16 cellular contexts compared by ENCODE assay signal in the genomic region with DNA sequence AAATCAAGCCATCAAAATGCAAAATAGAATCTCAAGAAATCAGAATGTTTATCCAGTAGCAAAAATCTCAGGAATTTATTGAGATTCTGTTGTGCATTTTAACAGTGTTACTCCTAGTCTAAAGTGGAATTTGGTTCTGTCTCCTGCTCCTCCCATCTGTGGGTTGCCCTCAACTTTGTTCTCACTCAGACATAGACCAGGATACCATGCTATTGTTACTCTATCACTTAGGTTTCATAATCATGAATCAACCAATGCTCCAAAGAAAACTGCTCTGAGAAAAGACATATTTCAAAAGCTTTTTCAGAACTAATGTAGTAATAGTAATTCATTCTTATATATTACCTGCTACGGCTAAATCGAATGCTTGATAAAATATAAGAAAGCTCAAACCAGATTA.
DNase-seq lines count a peak whose midpoint lies in the region; ATAC-seq lines count a peak whose summit lies in the region.
"Had no signal": no experiment of that assay in that cellular context is flagged by ENCODE, and none has a peak within 500 bp of the region (broad histone marks: within the 10 kb centered on the region; RNA-seq: fewer than 3 reads in every experiment).

No MANE protein-coding gene starts in this region.

- no peak overlapping the region for H3K4me3 ChIP-seq in mesenchymal stem cell (ENCODE audit: insufficient read depth in 1 of 2, low read depth in 1 of 2, low read length in 2 of 2)
- H3K4me3 ChIP-seq: BLaER1 treated with 17β-estradiol and CSF1 and Interleukin-3, amounts not matched to agents 10 nM and 100 nM had no signal

- no peak overlapping the region for H3K14ac ChIP-seq in mesenchymal stem cell (ENCODE audit: low read length in 2 of 2)

- no peak overlapping the region for H2BK15ac ChIP-seq in mesenchymal stem cell (ENCODE audit: low read depth, poor library complexity, severe bottlenecking)

- H4K8ac ChIP-seq in mesenchymal stem cell (ENCODE audit: low read length) = no peak overlapping the region

- no peak overlapping the region for H3K18ac ChIP-seq in mesenchymal stem cell (ENCODE audit: low read depth in 1 of 2, low read length in 2 of 2)

- no peak for ATAC-seq in HG02623 (IDR thresholded peaks at IDR 0.05; ENCODE audit: unreplicated experiment)
- ATAC-seq: HCT116 had no signal

- H3K27ac ChIP-seq in mesenchymal stem cell (ENCODE audit: low read length, poor library complexity, severe bottlenecking) = no peak overlapping the region
- H3K27ac ChIP-seq: BLaER1 treated with 17β-estradiol and CSF1 and Interleukin-3, amounts not matched to agents 10 nM and 100 nM; HL-60 had no signal

- H3K36me3 ChIP-seq in mesenchymal stem cell (ENCODE audit: control insufficient read depth in 1 of 2, insufficient read depth in 2 of 2, low read depth in 1 of 2, low read length in 2 of 2) = peaks cover 2 to 15% of the 10 kb centered on the region in 2 experiments
- H3K36me3 ChIP-seq: BLaER1 treated with 17β-estradiol and CSF1 and Interleukin-3, amounts not matched to agents 10 nM and 100 nM had no signal

- no CpG with 5 or more reads among the region's 2 CpGs for WGBS in mesenchymal stem cell

- DNase-seq in EL (peak; percentile 40), LHCN-M2 (ENCODE audit: low read depth) (peak; percentile 31), fibroblast of gingiva (ENCODE audit: low read depth) (peak; percentile 40), non-pigmented ciliary epithelial cell (ENCODE audit: low read depth) (peak; percentile 8), HT-29 (ENCODE audit: low spot score) (no peak), mesenchymal stem cell (no peak), COR-L47 (lab: John Stamatoyannopoulos, UW) (no peak)
- DNase-seq: DMS 273 treated with DMSO at 0.1 percent for 48 hours, NCI-H1417 treated with DMSO at 0.1 percent for 48 hours, NCI-H2029 treated with DMSO at 0.1 percent for 48 hours, NCI-H524, SHP77 treated with DMSO at 0.1 percent for 48 hours had no signal

- no peak overlapping the region for H2BK5ac ChIP-seq in mesenchymal stem cell (ENCODE audit: low read depth, low read length, poor library complexity, severe bottlenecking)

- no peak overlapping the region for H2BK12ac ChIP-seq in mesenchymal stem cell (ENCODE audit: low read length in 2 of 2)

- no peak overlapping the region for H2AFZ ChIP-seq in mesenchymal stem cell (ENCODE audit: low read depth, low read length)

- H2AK5ac ChIP-seq in mesenchymal stem cell (ENCODE audit: low read length, severe bottlenecking) = no peak overlapping the region

- H3K4me1 ChIP-seq in mesenchymal stem cell (ENCODE audit: control insufficient read depth, insufficient read depth, low read depth, low read length) = peaks cover 2% of the 10 kb centered on the region

- H4K91ac ChIP-seq in mesenchymal stem cell (ENCODE audit: low read length) = no peak overlapping the region

- no peaks in the 10 kb centered on the region for H3K9me3 ChIP-seq in mesenchymal stem cell (ENCODE audit: control insufficient read depth, low read length)
- H3K9me3 ChIP-seq: BLaER1 treated with 17β-estradiol and CSF1 and Interleukin-3, amounts not matched to agents 10 nM and 100 nM had no signal

- H3K23ac ChIP-seq in mesenchymal stem cell (ENCODE audit: low read length in 2 of 2) = no peak overlapping the region

- no peaks in the 10 kb centered on the region for H3K27me3 ChIP-seq in mesenchymal stem cell (ENCODE audit: control insufficient read depth in 1 of 2, insufficient read depth in 1 of 2, low read length in 2 of 2)
- H3K27me3 ChIP-seq: BLaER1 treated with 17β-estradiol and CSF1 and Interleukin-3, amounts not matched to agents 10 nM and 100 nM had no signal

- H3K4me2 ChIP-seq in mesenchymal stem cell (ENCODE audit: low read length, poor library complexity, severe bottlenecking) = no peak overlapping the region

- H3K79me1 ChIP-seq in mesenchymal stem cell (replicated peaks; ENCODE audit: low read length, poor library complexity, severe bottlenecking) = peaks cover 14% of the 10 kb centered on the region

- H3K4ac ChIP-seq in mesenchymal stem cell (ENCODE audit: low read depth in 1 of 2, low read length in 2 of 2) = no peak overlapping the region

- no peak overlapping the region for H2BK120ac ChIP-seq in mesenchymal stem cell (ENCODE audit: low read depth, low read length)

- no peak overlapping the region for H3K9ac ChIP-seq in mesenchymal stem cell (ENCODE audit: low read length)
- H3K9ac ChIP-seq: BLaER1 treated with 17β-estradiol and CSF1 and Interleukin-3, amounts not matched to agents 10 nM and 100 nM had no signal

Comparison
In these comparisons a context has a peak if more than half of its experiments do, and no peak if none do; other contexts are left out.
1. DNase-seq: peak in EL (single experiment), LHCN-M2 (single experiment), fibroblast of gingiva (single experiment) and non-pigmented ciliary epithelial cell (single experiment); none in HT-29 (single experiment), mesenchymal stem cell (single experiment) and COR-L47 (single experiment).